21 cellular contexts compared by ENCODE assay signal in the genomic region with DNA sequence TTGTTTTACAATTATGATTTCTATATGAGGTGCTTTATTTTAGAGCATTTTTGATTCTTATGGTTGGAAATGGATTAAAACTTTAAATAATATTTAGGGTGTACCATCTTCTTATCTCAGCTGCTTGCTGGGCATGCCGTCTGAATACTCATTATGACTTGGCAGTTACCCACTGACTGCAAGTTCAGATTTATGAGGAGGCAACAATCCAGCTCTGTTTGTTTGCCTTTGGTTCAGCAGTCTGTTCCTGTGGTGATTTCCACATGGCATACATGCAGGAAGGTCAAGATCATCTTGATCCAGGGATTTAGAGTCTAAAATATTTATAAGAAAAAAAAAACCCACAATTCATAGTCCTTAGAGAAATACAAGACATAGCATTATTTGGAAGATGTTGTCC.
"Had no signal": no experiment of that assay in that cellular context is flagged by ENCODE, and none has a peak within 500 bp of the region (broad histone marks: within the 10 kb centered on the region; RNA-seq: fewer than 3 reads in every experiment).

No MANE protein-coding gene starts in this region.

- H2AFZ ChIP-seq: hepatocyte had no signal

- H3K4me3 ChIP-seq: breast epithelium, gastroesophageal sphincter, hepatocyte, spleen, testis, transverse colon, uterus had no signal

- H3K79me2 ChIP-seq: hepatocyte had no signal

- ATAC-seq: activated T-helper 17 cell treated with anti-CD3 and anti-CD28 coated beads, Interleukin-2, amount 50 U/mL, for 72 hours; gastroesophageal sphincter; right cardiac atrium; stimulated activated naive CD8-positive, alpha-beta T cell treated with anti-CD3 and anti-CD28 coated beads, Interleukin-15, Interleukin-2, amounts not matched to agents 100 U/mL and 50 U/mL, for 24 hours had no signal

- H3K4me2 ChIP-seq: hepatocyte had no signal

- H3K36me3 ChIP-seq: gastroesophageal sphincter, spleen, transverse colon, uterus had no signal

- H3K9me3 ChIP-seq: breast epithelium, gastroesophageal sphincter, testis, transverse colon, uterus had no signal

- H3K27ac ChIP-seq: breast epithelium, gastroesophageal sphincter, hepatocyte, spleen, testis, transverse colon, uterus had no signal

- H3K27me3 ChIP-seq: breast epithelium, gastroesophageal sphincter, hepatocyte, spleen, testis, transverse colon, uterus had no signal

- DNase-seq: activated CD4-positive, alpha-beta memory T cell treated with anti-CD3 and anti-CD28 coated beads for 36 hours; activated CD4-positive, alpha-beta T cell treated with anti-CD3 and anti-CD28 coated beads, Interleukin-2, amount 10 ng/mL, durations not matched to agents 24 days and 14 days; activated CD4-positive, CD25-positive, alpha-beta regulatory T cell treated with anti-CD3 and anti-CD28 coated beads, Interleukin-2, amount 50 U/mL, for 72 hours; activated CD8-positive, alpha-beta memory T cell treated with anti-CD3 and anti-CD28 coated beads, Interleukin-2, amount 50 U/mL, for 4 hours; activated gamma-delta T cell treated with Interleukin-2 at 50 U/mL for 16 hours; activated naive CD4-positive, alpha-beta T cell treated with anti-CD3 and anti-CD28 coated beads, Interleukin-2, amount 50 U/mL, for 16 hours; activated T-cell treated with anti-CD3 and anti-CD28 coated beads, Interleukin-2, amount 50 U/mL, for 24 hours; central memory CD4-positive, alpha-beta T cell; islet precursor cell; mammary epithelial cell; posterior cingulate gyrus; right cardiac atrium; spleen; stimulated activated naive CD8-positive, alpha-beta T cell treated with anti-CD3 and anti-CD28 coated beads, Interleukin-15, Interleukin-2, amounts not matched to agents 100 U/mL and 50 U/mL, for 24 hours; testis; transverse colon; uterus had no signal

- H3K4me1 ChIP-seq: breast epithelium, gastroesophageal sphincter, spleen, testis, transverse colon, uterus had no signal
